In genomic region chr14:105247715-105248367, GRCh38 we compare ENCODE assay signal across 8 cellular contexts. TPM values are rescaled to one million over a fixed set of nuclear protein-coding genes. Genes with fewer than 3 reads are reported as not detected.
DNase-seq lines count a peak whose midpoint lies in the region; ATAC-seq and TF ChIP-seq lines count a peak whose summit lies in the region.

No MANE protein-coding gene starts in this region.

- peak overlapping the region; percentile 81 to 83 for H3K4me3 ChIP-seq in stomach smooth muscle (ENCODE audit: low read length in 2 of 2)

- H3K27ac Mint-ChIP-seq in activated T-cell treated with anti-CD3 and anti-CD28 coated beads, Interleukin-2, amount 50 U/mL, for 72 hours = peak overlapping the region; percentile 13
- H3K27ac Mint-ChIP-seq in activated naive CD8-positive, alpha-beta T cell = peak overlapping the region; percentile 58
- H3K27ac Mint-ChIP-seq in immature natural killer cell = peak overlapping the region; percentile 73 to 91 (median 84)

- peaks cover 0 to 9% of the 10 kb centered on the region in 2 donors for H3K36me3 Mint-ChIP-seq in activated T-cell treated with anti-CD3 and anti-CD28 coated beads, Interleukin-2, amount 50 U/mL, for 72 hours (ENCODE audit: insufficient read depth in 2 of 2)
- H3K36me3 Mint-ChIP-seq in activated naive CD8-positive, alpha-beta T cell = no peaks in the 10 kb centered on the region
- H3K36me3 Mint-ChIP-seq in immature natural killer cell = peaks cover 0 to 4% (median 0%) of the 10 kb centered on the region in 3 donors

- H3K4me3 Mint-ChIP-seq in activated T-cell treated with anti-CD3 and anti-CD28 coated beads, Interleukin-2, amount 50 U/mL, for 72 hours = peak overlapping the region; percentile 79 to 90
- peak overlapping the region; percentile 82 for H3K4me3 Mint-ChIP-seq in activated naive CD8-positive, alpha-beta T cell
- H3K4me3 Mint-ChIP-seq in immature natural killer cell = peak overlapping the region; percentile 79 to 83 (median 81)

- H3K9me3 ChIP-seq in stomach smooth muscle (ENCODE audit: control insufficient read depth in 2 of 2, low read length in 2 of 2) = no peaks in the 10 kb centered on the region

- no peak for TF ChIP-seq CTCF in GM20000 (IDR thresholded peaks at IDR 0.05; ENCODE audit: extremely low read depth, missing control alignments)

- peaks cover 14 to 19% of the 10 kb centered on the region in 2 donors for H3K36me3 ChIP-seq in stomach smooth muscle (ENCODE audit: control insufficient read depth in 2 of 2, insufficient read depth in 2 of 2, low read length in 2 of 2)

- DNase-seq in activated T-cell treated with anti-CD3 and anti-CD28 coated beads, Interleukin-2, amount 50 U/mL, for 72 hours = no peak
- DNase-seq in activated T-cell treated with anti-CD3 and anti-CD28 coated beads, Interleukin-2, amount 50 U/mL, for 1 hour = no peak
- DNase-seq in immature natural killer cell = no peak
- no peak for DNase-seq in middle frontal gyrus (ENCODE audit: extremely low spot score, low spot score)
- no peak for DNase-seq in GM20000 (ENCODE audit: low spot score)

- no peaks in the 10 kb centered on the region for H3K9me3 Mint-ChIP-seq in activated T-cell treated with anti-CD3 and anti-CD28 coated beads, Interleukin-2, amount 50 U/mL, for 72 hours
- H3K9me3 Mint-ChIP-seq in activated naive CD8-positive, alpha-beta T cell (ENCODE audit: low read depth) = no peaks in the 10 kb centered on the region
- H3K9me3 Mint-ChIP-seq in immature natural killer cell = no peaks in the 10 kb centered on the region

- no peaks in the 10 kb centered on the region for H3K27me3 ChIP-seq in stomach smooth muscle (ENCODE audit: control insufficient read depth in 1 of 2, insufficient read depth in 2 of 2, low read length in 2 of 2)

- no peak for ATAC-seq in activated T-cell treated with anti-CD3 and anti-CD28 coated beads, Interleukin-2, amount 50 U/mL, for 72 hours (replicated peaks in 1 of 2)
- no peak for ATAC-seq in GM19467 (IDR thresholded peaks at IDR 0.05; ENCODE audit: unreplicated experiment)

- no peaks in the 10 kb centered on the region for H3K27me3 Mint-ChIP-seq in activated T-cell treated with anti-CD3 and anti-CD28 coated beads, Interleukin-2, amount 50 U/mL, for 72 hours (ENCODE audit: low read depth)
- H3K27me3 Mint-ChIP-seq in activated naive CD8-positive, alpha-beta T cell = no peaks in the 10 kb centered on the region
- H3K27me3 Mint-ChIP-seq in immature natural killer cell (ENCODE audit: low read depth in 3 of 3) = peaks cover 2 to 4% (median 2%) of the 10 kb centered on the region in 3 donors

- H3K4me1 ChIP-seq in stomach smooth muscle (ENCODE audit: control insufficient read depth, insufficient read depth, low read length) = peaks cover 24% of the 10 kb centered on the region

- H3K4me1 Mint-ChIP-seq in activated T-cell treated with anti-CD3 and anti-CD28 coated beads, Interleukin-2, amount 50 U/mL, for 72 hours (ENCODE audit: low read depth) = peaks cover 29% of the 10 kb centered on the region
- peaks cover 18% of the 10 kb centered on the region for H3K4me1 Mint-ChIP-seq in activated naive CD8-positive, alpha-beta T cell (ENCODE audit: low read depth)
- peaks cover 21 to 22% of the 10 kb centered on the region in 2 donors for H3K4me1 Mint-ChIP-seq in immature natural killer cell

- peak overlapping the region; percentile 47 to 55 for H3K9ac ChIP-seq in stomach smooth muscle (ENCODE audit: low read length in 2 of 2)

- H3K27ac ChIP-seq in stomach smooth muscle (ENCODE audit: low read length) = peak overlapping the region; percentile 67

RNA-seq across cellular contexts. Expression of gene BTBD6, which starts 0.5 kb away (rescaled TPM):
- total RNA-seq in activated T-cell treated with anti-CD3 and anti-CD28 coated beads, Interleukin-2, amount 50 U/mL, for 72 hours = 10 to 100 TPM; 25.8 to 28.8 TPM
- 10 to 100 TPM in 2 of 3 donors, 1 to 10 TPM in 1; 3.7 to 13.3 (median 13.1) TPM for polyA plus RNA-seq in immature natural killer cell

RNA-seq across cellular contexts. Expression of gene BRF1, which starts 53.0 kb away (rescaled TPM):
- 10 to 100 TPM; 31.3 to 34.5 TPM for total RNA-seq in activated T-cell treated with anti-CD3 and anti-CD28 coated beads, Interleukin-2, amount 50 U/mL, for 72 hours
- polyA plus RNA-seq in immature natural killer cell = 10 to 100 TPM in 1 of 3 donors, 1 to 10 TPM in 2; 2.9 to 11.0 (median 8.0) TPM

Comparison
In these comparisons a context has a peak if more than half of its experiments do, and no peak if none do; other contexts are left out.
1. H3K27ac Mint-ChIP-seq: peak in every context shown above with its lines; median percentile 84 in immature natural killer cell; 58 in activated naive CD8-positive, alpha-beta T cell; 13 in activated T-cell treated with anti-CD3 and anti-CD28 coated beads, Interleukin-2, amount 50 U/mL, for 72 hours.